ENCODE assay signal across 1 cellular context in genomic region chr14:50541159-50541567, GRCh38.
TF ChIP-seq lines count a peak whose summit lies in the region.

No MANE protein-coding gene starts in this region.

TF ChIP-seq in GM12878, 131 proteins besides CTCF, POLR2A, EP300 and RAD21:
- TF ChIP-seq, protein P1, sequence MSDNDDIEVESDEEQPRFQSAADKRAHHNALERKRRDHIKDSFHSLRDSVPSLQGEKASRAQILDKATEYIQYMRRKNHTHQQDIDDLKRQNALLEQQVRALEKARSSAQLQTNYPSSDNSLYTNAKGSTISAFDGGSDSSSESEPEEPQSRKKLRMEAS (IDR thresholded peaks at IDR 0.05; ENCODE audit: low read depth, low read length), result no peak
- no peak for TF ChIP-seq RB1 (IDR thresholded peaks at IDR 0.05; ENCODE audit: borderline replicate concordance)
